In the genomic region with DNA sequence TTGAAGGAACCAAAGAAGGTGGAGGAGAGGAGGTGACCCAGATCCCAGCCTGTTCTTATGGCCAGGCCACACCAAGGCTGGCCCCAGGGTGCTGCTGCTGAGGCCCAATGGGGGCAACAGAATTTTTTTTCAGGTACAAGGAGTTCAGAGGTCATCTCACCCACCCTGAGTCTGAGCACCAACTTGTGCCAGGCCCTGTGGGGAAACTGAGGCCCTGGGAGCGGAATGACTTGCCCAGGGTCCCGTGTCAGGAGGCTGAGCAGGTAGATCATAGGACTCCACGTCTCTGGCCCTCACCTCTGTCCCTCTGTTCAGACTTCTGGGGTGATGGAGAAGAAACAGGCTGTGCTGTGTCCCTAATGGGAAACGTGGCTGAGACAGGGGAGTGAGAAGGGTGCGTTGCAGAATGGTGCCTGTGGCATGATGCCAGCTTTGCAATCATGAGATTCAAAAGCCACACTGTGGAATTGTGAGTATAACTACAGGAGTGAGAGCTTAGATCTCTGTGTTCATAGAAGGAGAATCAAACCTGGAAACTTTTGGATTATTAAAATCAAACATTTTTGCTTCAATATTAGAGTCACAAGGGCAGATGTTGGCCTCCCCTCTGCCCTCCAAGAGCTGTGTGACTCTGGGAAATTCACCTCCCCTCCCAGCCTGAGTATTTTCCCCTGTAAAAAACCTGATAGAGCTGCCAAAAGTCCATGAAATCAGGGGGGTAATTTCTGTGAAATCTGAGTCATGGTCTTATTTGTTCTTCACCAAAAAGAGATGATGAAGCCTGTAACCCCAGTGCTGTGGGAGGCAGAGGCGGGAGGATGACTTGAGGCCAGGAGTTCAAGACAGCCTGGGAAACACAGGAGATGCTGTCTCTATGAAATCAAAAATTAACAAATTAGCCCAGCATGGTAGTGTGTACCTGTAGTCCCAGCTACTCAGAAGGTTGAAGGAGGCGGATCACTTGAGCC, we compare ENCODE assay signal across 8 cellular contexts. TPM values are rescaled to one million over a fixed set of nuclear protein-coding genes. Genes with fewer than 3 reads are reported as not detected.
DNase-seq lines count a peak whose midpoint lies in the region; FAIRE-seq and TF ChIP-seq lines count a peak whose summit lies in the region.

No MANE protein-coding gene starts in this region.

- no peak for TF ChIP-seq CTCF in fibroblast of pulmonary artery (IDR thresholded peaks at IDR 0.05; ENCODE audit: low read length, missing control alignments)

- no peak overlapping the region for H3K4me3 ChIP-seq in fibroblast of pulmonary artery (replicated peaks; ENCODE audit: low read depth, low read length)

- peak; percentile 60 for FAIRE-seq in GM18507 (lab: Jason Lieb, UNC)

- no peak for DNase-seq in GM18507 (ENCODE audit: extremely low spot score, insufficient read length, low read depth)
- peak; percentile 60 for DNase-seq in activated CD4-positive, alpha-beta T cell treated with anti-CD3 and anti-CD28 coated beads for 48 hours
- DNase-seq in fibroblast of pulmonary artery (ENCODE audit: low read depth), result peak; percentile 41
- DNase-seq in stimulated activated CD4-positive, alpha-beta T cell treated with anti-CD3 and anti-CD28 coated beads, Interleukin-12 subunit alpha, Interleukin-12 subunit beta, amount 100 ng/mL, for 4 hours, result peak; percentile 48
- DNase-seq in glomerular visceral epithelial cell (ENCODE audit: extremely low spot score), result no peak
- DNase-seq in dedifferentiated amniotic fluid mesenchymal stem cell (ENCODE audit: extremely low spot score), result no peak
- DNase-seq in G401 (ENCODE audit: low spot score), result no peak
- no peak for DNase-seq in SW480 (ENCODE audit: low spot score)

- in situ Hi-C loops in G401 (cut with HindIII; ENCODE audit: low sequenced_read_pairs), result no loop called here

RNA-seq across cellular contexts. Expression of gene APOL1, which starts 0.9 kb away (rescaled TPM):
- total RNA-seq in G401 (2014; rRNA removed; shearing (Covaris generic)), result not detected in 2 replicates

RNA-seq across cellular contexts. Expression of gene APOL2, which starts 14.5 kb away (rescaled TPM):
- 22.8 and 33.5 TPM in 2 replicates for total RNA-seq in G401 (2014; rRNA removed; shearing (Covaris generic))

RNA-seq across cellular contexts. Expression of gene APOL4, which starts 52.2 kb away (rescaled TPM):
- not detected in 2 replicates for total RNA-seq in G401 (2014; rRNA removed; shearing (Covaris generic))

Comparison
In these comparisons a context has a peak if more than half of its experiments do, and no peak if none do; other contexts are left out.
1. DNase-seq: peak in activated CD4-positive, alpha-beta T cell treated with anti-CD3 and anti-CD28 coated beads for 48 hours (single experiment), fibroblast of pulmonary artery (single experiment) and stimulated activated CD4-positive, alpha-beta T cell treated with anti-CD3 and anti-CD28 coated beads, Interleukin-12 subunit alpha, Interleukin-12 subunit beta, amount 100 ng/mL, for 4 hours (single experiment); none in GM18507 (single experiment), glomerular visceral epithelial cell (single experiment), dedifferentiated amniotic fluid mesenchymal stem cell (single experiment), G401 (single experiment) and SW480 (single experiment).